26 cellular contexts compared by ENCODE assay signal in genomic region chr17:76951375-76951905, GRCh38.
DNase-seq lines count a peak whose midpoint lies in the region; ATAC-seq and TF ChIP-seq lines count a peak whose summit lies in the region.
"Had no signal": no experiment of that assay in that cellular context is flagged by ENCODE, and none has a peak within 500 bp of the region (broad histone marks: within the 10 kb centered on the region; RNA-seq: fewer than 3 reads in every experiment).

No MANE protein-coding gene starts in this region.

- no peaks in the 10 kb centered on the region for H3K27me3 ChIP-seq in osteoblast (ENCODE audit: insufficient read depth, low read length)
- H3K27me3 ChIP-seq: SJSA1 had no signal

- no peak overlapping the region for H3K4me3 Mint-ChIP-seq in natural killer cell treated with Interleukin-12 subunit alpha and Interleukin-12 subunit beta and Interleukin-15 and Interleukin-18, amount 100 ng/mL, for 72 hours
- H3K4me3 Mint-ChIP-seq in natural killer cell: no peak overlapping the region
- H3K4me3 Mint-ChIP-seq: CD4-positive, alpha-beta memory T cell; GM23338; IgD-negative memory B cell had no signal

- H3K27me3 Mint-ChIP-seq in natural killer cell treated with Interleukin-12 subunit alpha and Interleukin-12 subunit beta and Interleukin-15 and Interleukin-18, amount 100 ng/mL, for 72 hours: no peaks in the 10 kb centered on the region
- H3K27me3 Mint-ChIP-seq in natural killer cell (ENCODE audit: low read depth in 2 of 2): no peaks in the 10 kb centered on the region
- H3K27me3 Mint-ChIP-seq: CD4-positive, alpha-beta memory T cell had no signal

- H3K4me1 ChIP-seq in osteoblast (ENCODE audit: insufficient read depth, low read length): no peaks in the 10 kb centered on the region
- H3K4me1 ChIP-seq: A549, HAP-1, SJSA1 had no signal

- intact Hi-C loops in natural killer cell (cut with micrococcal nuclease): no loop called here

- H3K9me3 ChIP-seq in osteoblast (ENCODE audit: low read depth, low read length): no peaks in the 10 kb centered on the region
- H3K9me3 ChIP-seq: A549, HAP-1, SJSA1 had no signal

- H3K36me3 ChIP-seq in osteoblast (ENCODE audit: insufficient read depth, low read length): no peaks in the 10 kb centered on the region
- H3K36me3 ChIP-seq: HAP-1 had no signal

- no peaks in the 10 kb centered on the region for H3K4me1 Mint-ChIP-seq in natural killer cell treated with Interleukin-12 subunit alpha and Interleukin-12 subunit beta and Interleukin-15 and Interleukin-18, amount 100 ng/mL, for 72 hours (ENCODE audit: low read depth in 2 of 2)
- H3K4me1 Mint-ChIP-seq in natural killer cell: no peaks in the 10 kb centered on the region
- H3K4me1 Mint-ChIP-seq: CD4-positive, alpha-beta memory T cell; GM23338 had no signal

- TF ChIP-seq CTCF in natural killer cell (IDR thresholded peaks at IDR 0.05) (no peak), osteoblast (IDR thresholded peaks at IDR 0.05; ENCODE audit: extremely low read depth, low read depth, low read length) (no peak)

- H3K79me2 ChIP-seq in osteoblast (ENCODE audit: insufficient read depth, low read length): no peaks in the 10 kb centered on the region

- no peak overlapping the region for H3K4me2 ChIP-seq in osteoblast (ENCODE audit: insufficient read depth, low read length)
- H3K4me2 ChIP-seq: A549, GM23338, KMS-11 had no signal

- no peak overlapping the region for H3K4me3 ChIP-seq in osteoblast (ENCODE audit: insufficient read depth, low read length)
- H3K4me3 ChIP-seq: A549, GM23338, HAP-1, SJSA1 had no signal

- ATAC-seq in natural killer cell treated with Interleukin-12 subunit alpha and Interleukin-12 subunit beta and Interleukin-15 and Interleukin-18, amount 100 ng/mL, for 72 hours: no peak
- ATAC-seq in natural killer cell: no peak
- ATAC-seq: A549, GM23338, PC-3, Right ventricle myocardium inferior had no signal

- no peaks in the 10 kb centered on the region for H3K9me3 Mint-ChIP-seq in natural killer cell treated with Interleukin-12 subunit alpha and Interleukin-12 subunit beta and Interleukin-15 and Interleukin-18, amount 100 ng/mL, for 72 hours
- no peaks in the 10 kb centered on the region for H3K9me3 Mint-ChIP-seq in natural killer cell
- H3K9me3 Mint-ChIP-seq: CD4-positive, alpha-beta memory T cell; IgD-negative memory B cell had no signal

- H3K27ac ChIP-seq in osteoblast (ENCODE audit: low read depth, low read length): no peak overlapping the region
- H3K27ac ChIP-seq: KMS-11, SJSA1 had no signal

- H3K27ac Mint-ChIP-seq in natural killer cell treated with Interleukin-12 subunit alpha and Interleukin-12 subunit beta and Interleukin-15 and Interleukin-18, amount 100 ng/mL, for 72 hours: no peak overlapping the region
- H3K27ac Mint-ChIP-seq in natural killer cell: no peak overlapping the region
- H3K27ac Mint-ChIP-seq: GM23338, IgD-negative memory B cell had no signal

- peak; percentile 3 for DNase-seq in natural killer cell treated with Interleukin-12 subunit alpha and Interleukin-12 subunit beta and Interleukin-15 and Interleukin-18, amount 100 ng/mL, for 72 hours (ENCODE audit: low spot score)
- no peak for DNase-seq in natural killer cell
- peak; percentile 97 for DNase-seq in RPMI8226
- DNase-seq in osteoblast (ENCODE audit: insufficient read length, low spot score, missing footprints): peak; percentile 39
- no peak for DNase-seq in NCI-H2227 treated with DMSO at 0.1 percent for 48 hours (lab: John Stamatoyannopoulos, UW)
- DNase-seq in NCI-H526 (lab: John Stamatoyannopoulos, UW): no peak
- no peak for DNase-seq in GM19240 (ENCODE audit: insufficient read length, low spot score)
- DNase-seq: AML-193; C1 segment of cervical spinal cord; CD4-positive, alpha-beta memory T cell; COR-L47; MM.1S; NCI-H1417; NCI-H1694; NCI-H2081; NCI-H446 treated with DMSO at 0.1 percent for 48 hours; NCI-H526 treated with DMSO at 0.1 percent for 48 hours; NK-92 treated with Interleukin-12 subunit alpha and Interleukin-12 subunit beta, amount 100 ng/mL, for 24 hours; PC-3 had no signal

- H3K36me3 Mint-ChIP-seq in natural killer cell treated with Interleukin-12 subunit alpha and Interleukin-12 subunit beta and Interleukin-15 and Interleukin-18, amount 100 ng/mL, for 72 hours: no peaks in the 10 kb centered on the region
- H3K36me3 Mint-ChIP-seq in natural killer cell: no peaks in the 10 kb centered on the region
- H3K36me3 Mint-ChIP-seq: CD4-positive, alpha-beta memory T cell; IgD-negative memory B cell had no signal

- H4K20me1 ChIP-seq in osteoblast (ENCODE audit: insufficient read depth, low read length): no peaks in the 10 kb centered on the region

- H2AFZ ChIP-seq in osteoblast (ENCODE audit: low read length): no peak overlapping the region
- H2AFZ ChIP-seq: GM23338 had no signal

Comparison
In these comparisons a context has a peak if more than half of its experiments do, and no peak if none do; other contexts are left out.
1. DNase-seq: peak in natural killer cell treated with Interleukin-12 subunit alpha and Interleukin-12 subunit beta and Interleukin-15 and Interleukin-18, amount 100 ng/mL, for 72 hours (single experiment), RPMI8226 (single experiment) and osteoblast (single experiment); none in natural killer cell (single experiment), NCI-H2227 treated with DMSO at 0.1 percent for 48 hours (single experiment), NCI-H526 (0 of 2) and GM19240 (single experiment).